ENCODE assay signal across 20 cellular contexts in the genomic region with DNA sequence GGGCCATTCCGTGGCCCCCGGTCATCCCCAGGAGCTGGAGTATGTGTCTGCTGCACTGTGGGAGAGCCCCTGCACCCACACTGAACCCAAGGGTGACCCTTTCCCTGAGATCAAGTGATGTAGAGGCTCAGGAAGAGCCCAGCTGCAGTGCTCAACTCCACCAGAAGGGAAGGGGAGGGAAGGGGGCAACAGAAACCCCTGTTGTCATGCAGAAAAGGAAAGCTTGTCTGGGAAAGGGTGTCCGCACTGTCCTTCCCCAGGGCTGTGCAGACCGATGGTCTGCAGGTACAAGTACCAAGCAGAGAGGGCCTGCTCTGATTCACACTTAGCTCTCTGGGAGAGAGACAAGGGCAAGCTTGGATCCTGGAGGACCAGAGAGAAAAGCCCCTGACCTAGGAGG. TPM values are rescaled to one million over a fixed set of nuclear protein-coding genes. Genes with fewer than 3 reads are reported as not detected.
A peak's percentile ranks its signal among the peaks of the same experiment; 100 is the strongest.
DNase-seq lines count a peak whose midpoint lies in the region; TF ChIP-seq lines count a peak whose summit lies in the region.
"Had no signal": no experiment of that assay in that cellular context is flagged by ENCODE, and none has a peak within 500 bp of the region (broad histone marks: within the 10 kb centered on the region; RNA-seq: fewer than 3 reads in every experiment).

No MANE protein-coding gene starts in this region.

- H3K9me3 ChIP-seq in mammary epithelial cell (replicated peaks; ENCODE audit: insufficient read depth, low read length) (no peaks in the 10 kb centered on the region), spleen (no peaks in the 10 kb centered on the region), hepatocyte (ENCODE audit: low read depth) (no peaks in the 10 kb centered on the region)
- H3K9me3 ChIP-seq: HAP-1, ovary had no signal

- no peak overlapping the region for H3K4me2 ChIP-seq in mammary epithelial cell (ENCODE audit: insufficient read depth, low read depth, low read length)
- no peak overlapping the region for H3K4me2 ChIP-seq in hepatocyte

- H3K79me2 ChIP-seq in mammary epithelial cell (ENCODE audit: insufficient read depth, low read length) = no peaks in the 10 kb centered on the region
- no peaks in the 10 kb centered on the region for H3K79me2 ChIP-seq in hepatocyte

- TF ChIP-seq CTCF in mammary epithelial cell (conservative IDR thresholded peaks at IDR 0.05 in 1 of 2, IDR thresholded peaks at IDR 0.05 in 1 of 2; ENCODE audit: extremely low read depth in 1 of 2, insufficient read depth in 1 of 2, low read depth in 1 of 2, low read length in 2 of 2) (no peak), spleen (IDR thresholded peaks at IDR 0.05 in 8 of 11, conservative IDR thresholded peaks at IDR 0.05 in 3 of 11) (no peak), osteocyte (IDR thresholded peaks at IDR 0.05) (no peak), hepatocyte (IDR thresholded peaks at IDR 0.05; ENCODE audit: poor library complexity) (no peak)

- H3K4me3 ChIP-seq in H7 (ENCODE audit: insufficient read depth, low read depth, low read length) (no peak overlapping the region), mammary epithelial cell (replicated peaks in 1 of 3; ENCODE audit: insufficient read depth in 1 of 3, low read depth in 2 of 3, low read length in 3 of 3) (no peak overlapping the region), spleen (no peak overlapping the region), hepatocyte (no peak overlapping the region)
- H3K4me3 ChIP-seq: cardiac muscle cell, HAP-1, ovary had no signal

- intact Hi-C loops in mammary epithelial cell (cut with micrococcal nuclease) = no loop called here
- intact Hi-C loops in spleen (cut with DNase I; ENCODE audit: low total_unique reads) = no loop called here

- H3K4me1 Mint-ChIP-seq in osteocyte (ENCODE audit: unreplicated experiment) = peaks cover 18% of the 10 kb centered on the region

- no peak overlapping the region for H2AFZ ChIP-seq in mammary epithelial cell (ENCODE audit: low read depth, low read length)
- H2AFZ ChIP-seq in hepatocyte = no peak overlapping the region

- H3K4me1 ChIP-seq in mammary epithelial cell (ENCODE audit: insufficient read depth, low read length) (peaks cover 14% of the 10 kb centered on the region), spleen (peaks cover 0 to 52% (median 18%) of the 10 kb centered on the region in 6 donors), hepatocyte (ENCODE audit: insufficient read depth) (peaks cover 30% of the 10 kb centered on the region)
- H3K4me1 ChIP-seq: HAP-1 had no signal

- CTCF ChIA-PET in mammary epithelial cell (lab: Charles Lee; ENCODE audit: low non-redundant PET) = no interaction called here

- no peak overlapping the region for H3K9ac ChIP-seq in mammary epithelial cell (ENCODE audit: insufficient read depth, low read length)

- no peaks in the 10 kb centered on the region for H3K9me2 ChIP-seq in hepatocyte (replicated peaks; ENCODE audit: insufficient read depth)

- DNase-seq in NCI-H82 (lab: John Stamatoyannopoulos, UW) = peak; percentile 35
- DNase-seq in NCI-H82 treated with DMSO at 0.1 percent for 48 hours (lab: John Stamatoyannopoulos, UW; ENCODE audit: unreplicated experiment) = no peak
- peak; percentile 66 for DNase-seq in H7
- DNase-seq in mammary epithelial cell = no peak
- DNase-seq in spleen = no peak
- DNase-seq in COR-L47 (lab: John Stamatoyannopoulos, UW) = no peak
- no peak for DNase-seq in osteocyte (ENCODE audit: extremely low spot score, unreplicated experiment)
- DNase-seq in hepatocyte (ENCODE audit: low spot score) = no peak
- DNase-seq: erythroblast; MV-4-11; NCI-H2081 treated with DMSO at 0.1 percent for 48 hours; NCI-H510A treated with DMSO at 0.1 percent for 48 hours; ovary; SHP77; small intestine; stimulated activated CD8-positive, alpha-beta memory T cell treated with anti-CD3 and anti-CD28 coated beads, Interleukin-4, amount 100 ng/mL, for 48 hours had no signal

- peaks cover 3% of the 10 kb centered on the region for H3K27me3 Mint-ChIP-seq in osteocyte (ENCODE audit: unreplicated experiment)
- H3K27me3 Mint-ChIP-seq: activated T-helper 17 cell treated with anti-CD3 and anti-CD28 coated beads, Interleukin-2, amount 50 U/mL, for 72 hours had no signal

- no peaks in the 10 kb centered on the region for H3K36me3 Mint-ChIP-seq in osteocyte (ENCODE audit: unreplicated experiment)

- in situ Hi-C loops in mammary epithelial cell (cut with MboI; ENCODE audit: low sequenced_read_pairs in 2 of 2) = no loop called here

- H4K20me1 ChIP-seq in mammary epithelial cell (ENCODE audit: insufficient read depth, low read length) (no peaks in the 10 kb centered on the region), hepatocyte (ENCODE audit: insufficient read depth, poor library complexity, severe bottlenecking) (no peaks in the 10 kb centered on the region)

- H3K4me3 Mint-ChIP-seq in osteocyte (ENCODE audit: unreplicated experiment) = no peak overlapping the region
- H3K4me3 Mint-ChIP-seq: T-helper 1 cell treated with Interleukin-12 subunit alpha and Interleukin-12 subunit beta and Interleukin-4 antibody, amounts not matched to agents 30 μg/mL and 1 μg/mL, for 36 hours had no signal

- H3K27me3 ChIP-seq in H7 (ENCODE audit: control insufficient read depth, insufficient read depth, low read length) (no peaks in the 10 kb centered on the region; the same call in 1 of the 2 replicates), mammary epithelial cell (ENCODE audit: insufficient read depth, low read length) (no peaks in the 10 kb centered on the region), spleen (replicated peaks in 1 of 7) (no peaks in the 10 kb centered on the region), hepatocyte (no peaks in the 10 kb centered on the region)
- H3K27me3 ChIP-seq: cardiac muscle cell, ovary had no signal

- no peak for TF ChIP-seq POLR2A in spleen (IDR thresholded peaks at IDR 0.05)

- H3K27ac Mint-ChIP-seq in osteocyte (ENCODE audit: unreplicated experiment) = no peak overlapping the region

- TSS peak; percentile 56 for BruUV-seq in mammary epithelial cell (replicated peaks; lab: Mats Ljungman, UMichigan)

- H3K36me3 ChIP-seq in H7 (replicated peaks; ENCODE audit: control insufficient read depth, insufficient read depth, low read length) (no peaks in the 10 kb centered on the region), mammary epithelial cell (ENCODE audit: insufficient read depth, low read length) (no peaks in the 10 kb centered on the region), spleen (no peaks in the 10 kb centered on the region), hepatocyte (replicated peaks; ENCODE audit: insufficient read depth, low read depth) (no peaks in the 10 kb centered on the region)
- H3K36me3 ChIP-seq: cardiac muscle cell, HAP-1, ovary had no signal

- H3K9me3 Mint-ChIP-seq in osteocyte (ENCODE audit: unreplicated experiment) = no peaks in the 10 kb centered on the region
- H3K9me3 Mint-ChIP-seq: activated T-helper 17 cell treated with anti-CD3 and anti-CD28 coated beads, Interleukin-2, amount 50 U/mL, for 72 hours; T-helper 1 cell treated with Interleukin-12 subunit alpha and Interleukin-12 subunit beta and Interleukin-4 antibody, amounts not matched to agents 30 μg/mL and 1 μg/mL, for 36 hours had no signal

- no peak overlapping the region for H3K27ac ChIP-seq in mammary epithelial cell (ENCODE audit: insufficient read depth, low read depth, low read length)
- peak overlapping the region in 5 of 8 donors; percentile 80 to 94 (median 91) for H3K27ac ChIP-seq in spleen
- H3K27ac ChIP-seq in hepatocyte = no peak overlapping the region
- H3K27ac ChIP-seq: cardiac muscle cell, ovary had no signal

- WGBS in mammary epithelial cell (ENCODE audit: low coverage, missing lambda C conversion rate) = 86% methylated on average over 3 of the region's 4 CpGs
- WGBS in spleen, 5 donors = 75 to 93% (median 86%) methylated on average over 4 of the region's 4 CpGs
- 87% methylated on average over 4 of the region's 4 CpGs for WGBS in hepatocyte (ENCODE audit: low lambda C conversion rate, missing lambda C conversion rate)

- dilution Hi-C loops in mammary epithelial cell (cut with HindIII; ENCODE audit: low sequenced_read_pairs) = no loop called here

RNA-seq across cellular contexts. Expression of a gene that starts 45.7 kb away (rescaled TPM):
- total RNA-seq in H7 (2014; rRNA removed; shearing (Covaris generic)) = 5.2 and 8.6 TPM in 2 replicates
- total RNA-seq in mammary epithelial cell (100 to 1,000 TPM in 1 of 2 donors, 10 to 100 TPM in 1; 51.2 to 149 TPM), spleen (10 to 100 TPM; 20.0 to 42.3 (median 26.3) TPM), osteocyte (34.2 and 40.1 TPM in 2 replicates), hepatocyte (52.1 and 53.6 TPM in 2 replicates)
- polyA plus RNA-seq in mammary epithelial cell (89.6 TPM), spleen (1 to 10 TPM; 6.3 to 9.8 (median 9.4) TPM), hepatocyte (41.1 and 43.2 TPM in 2 replicates)
- 94.4 TPM for polyA minus RNA-seq in mammary epithelial cell

Comparison
In these comparisons a context has a peak if more than half of its experiments do, and no peak if none do; other contexts are left out.
1. DNase-seq: peak in NCI-H82 (single experiment) and H7 (single experiment); none in NCI-H82 treated with DMSO at 0.1 percent for 48 hours (single experiment), mammary epithelial cell (single experiment), spleen (single experiment), COR-L47 (single experiment), osteocyte (single experiment) and hepatocyte (single experiment).
2. H3K27ac ChIP-seq: peak in spleen (5 of 8); none in mammary epithelial cell (single experiment) and hepatocyte (single experiment).